8 cellular contexts compared by ENCODE assay signal in the genomic region with DNA sequence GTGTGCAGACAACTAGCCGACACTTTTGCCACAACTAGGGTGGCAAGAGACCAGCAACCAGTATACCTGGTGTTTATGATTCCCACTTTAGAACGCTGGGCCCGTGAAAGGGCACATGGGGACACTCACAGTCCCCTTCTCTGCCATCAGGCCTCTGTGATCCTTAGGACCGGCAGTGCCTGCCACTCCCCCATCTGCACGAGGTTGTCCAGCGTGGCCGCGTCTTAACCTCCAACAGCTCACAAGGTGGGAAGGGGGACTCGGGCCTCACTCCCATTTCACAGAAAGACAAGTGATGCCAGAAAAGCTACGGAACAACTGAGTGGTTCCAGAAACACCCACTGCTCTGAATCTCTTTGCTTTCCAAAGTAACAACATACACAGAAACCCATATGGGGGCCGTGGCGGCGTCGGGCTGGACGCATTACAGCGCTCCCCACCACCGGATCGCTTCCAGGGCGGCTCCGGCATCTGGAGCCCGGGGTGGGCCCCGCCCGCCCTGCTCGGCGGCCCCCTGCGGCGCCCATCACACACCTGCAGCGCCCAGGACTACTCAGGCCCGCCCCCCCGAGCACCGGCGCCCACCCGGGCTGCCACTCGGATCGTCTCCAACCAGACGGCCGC. TPM values are rescaled to one million over a fixed set of nuclear protein-coding genes. Genes with fewer than 3 reads are reported as not detected.
A peak's percentile ranks its signal among the peaks of the same experiment; 100 is the strongest.
DNase-seq lines count a peak whose midpoint lies in the region; ATAC-seq, FAIRE-seq and TF ChIP-seq lines count a peak whose summit lies in the region.

No MANE protein-coding gene starts in this region.

- H3K4me3 ChIP-seq in astrocyte of the cerebellum (ENCODE audit: low read depth, low read length) (peak overlapping the region; percentile 92), mesenchymal stem cell (ENCODE audit: insufficient read depth in 1 of 2, low read depth in 1 of 2, low read length in 2 of 2) (peak overlapping the region; percentile 80 to 88)

- no peak for FAIRE-seq in H54 (lab: Jason Lieb, UNC)

- peak overlapping the region; percentile 93 for H3K9ac ChIP-seq in mesenchymal stem cell (ENCODE audit: low read length)

- peaks cover 34 to 42% of the 10 kb centered on the region in 2 experiments for H3K36me3 ChIP-seq in mesenchymal stem cell (ENCODE audit: control insufficient read depth in 1 of 2, insufficient read depth in 2 of 2, low read depth in 1 of 2, low read length in 2 of 2)

- no peak overlapping the region for H2BK5ac ChIP-seq in mesenchymal stem cell (ENCODE audit: low read depth, low read length, poor library complexity, severe bottlenecking)

- H2AK5ac ChIP-seq in mesenchymal stem cell (ENCODE audit: low read length, severe bottlenecking): no peak overlapping the region

- H3K4ac ChIP-seq in mesenchymal stem cell (ENCODE audit: low read depth in 1 of 2, low read length in 2 of 2): no peak overlapping the region

- in situ Hi-C loops in astrocyte of the cerebellum (cut with HindIII; ENCODE audit: low sequenced_read_pairs): no loop called here

- peak overlapping the region in 1 of 2 experiments; percentile 78 for H3K23ac ChIP-seq in mesenchymal stem cell (ENCODE audit: low read length in 2 of 2)

- no peak overlapping the region for H4K91ac ChIP-seq in mesenchymal stem cell (ENCODE audit: low read length)

- H3K79me1 ChIP-seq in mesenchymal stem cell (replicated peaks; ENCODE audit: low read length, poor library complexity, severe bottlenecking): peaks cover 49% of the 10 kb centered on the region

- no peaks in the 10 kb centered on the region for H3K9me3 ChIP-seq in mesenchymal stem cell (ENCODE audit: control insufficient read depth, low read length)

- no peak for TF ChIP-seq POLR2A in H54 (IDR thresholded peaks at IDR 0.05; ENCODE audit: low read depth, low read length)

- peaks cover 36% of the 10 kb centered on the region for H3K4me1 ChIP-seq in mesenchymal stem cell (ENCODE audit: control insufficient read depth, insufficient read depth, low read depth, low read length)

- peak overlapping the region in 1 of 2 experiments; percentile 51 for H3K18ac ChIP-seq in mesenchymal stem cell (ENCODE audit: low read depth in 1 of 2, low read length in 2 of 2)

- no peak overlapping the region for H2BK12ac ChIP-seq in mesenchymal stem cell (ENCODE audit: low read length in 2 of 2)

- ATAC-seq in GM18498 (IDR thresholded peaks at IDR 0.05; ENCODE audit: unreplicated experiment) (peak; percentile 22), HG03196 (IDR thresholded peaks at IDR 0.05; ENCODE audit: unreplicated experiment) (peak; percentile 20)

- H4K8ac ChIP-seq in mesenchymal stem cell (ENCODE audit: low read length): no peak overlapping the region

- H3K4me2 ChIP-seq in mesenchymal stem cell (ENCODE audit: low read length, poor library complexity, severe bottlenecking): peak overlapping the region; percentile 76

- no peak overlapping the region for H2BK120ac ChIP-seq in mesenchymal stem cell (ENCODE audit: low read depth, low read length)

- H3K14ac ChIP-seq in mesenchymal stem cell (ENCODE audit: low read length in 2 of 2): no peak overlapping the region

- H2BK15ac ChIP-seq in mesenchymal stem cell (ENCODE audit: low read depth, poor library complexity, severe bottlenecking): peak overlapping the region; percentile 78

- TF ChIP-seq CTCF in astrocyte of the cerebellum (IDR thresholded peaks at IDR 0.05; ENCODE audit: low read depth, low read length, missing control alignments): no peak

- peak overlapping the region; percentile 30 for H3K27ac ChIP-seq in mesenchymal stem cell (ENCODE audit: low read length, poor library complexity, severe bottlenecking)

- WGBS in mesenchymal stem cell: 8% methylated on average over 37 of the region's 37 CpGs

- DNase-seq in astrocyte of the cerebellum (ENCODE audit: low read depth) (no peak), mesenchymal stem cell (peak; percentile 22), ecto neural progenitor cell (ENCODE audit: low spot score) (no peak), AG20443 (ENCODE audit: low spot score) (no peak), H54 (ENCODE audit: insufficient read length, low spot score) (no peak), HPDE6-E6E7 (ENCODE audit: extremely low spot score) (no peak)

- peak overlapping the region; percentile 68 for H2AFZ ChIP-seq in mesenchymal stem cell (ENCODE audit: low read depth, low read length)

- no peaks in the 10 kb centered on the region for H3K27me3 ChIP-seq in mesenchymal stem cell (ENCODE audit: control insufficient read depth in 1 of 2, insufficient read depth in 1 of 2, low read length in 2 of 2)

RNA-seq across cellular contexts. Expression of gene ZNF496, which starts 1.0 kb away (rescaled TPM):
- 12.9 TPM for polyA plus RNA-seq in mesenchymal stem cell (2013, experiment 1 of 2)
- 12.9 TPM for polyA plus RNA-seq in mesenchymal stem cell (2013, experiment 2 of 2)
